1 cellular context compared by ENCODE assay signal in genomic region chr4:185591679-185592141, GRCh38.
A peak's percentile ranks its signal among the peaks of the same experiment; 100 is the strongest.
TF ChIP-seq lines count a peak whose summit lies in the region.

No MANE protein-coding gene starts in this region.

TF ChIP-seq in HepG2, 621 proteins besides CTCF, POLR2A, EP300 and RAD21 (continued from another document):
- no peak for TF ChIP-seq DDIT3 (CRISPR knock-in tag; IDR thresholded peaks at IDR 0.05)
- peak; percentile 52; the same call in 1 of the 2 replicates for TF ChIP-seq THAP11 (CRISPR knock-in tag; IDR thresholded peaks at IDR 0.05)
- 0 out of 2 replicates have a peak, but pooled peaks have one; percentile 32 for TF ChIP-seq ZSCAN9 (CRISPR knock-in tag; IDR thresholded peaks at IDR 0.05; ENCODE audit: borderline replicate concordance)
- TF ChIP-seq TBX2 (CRISPR knock-in tag; IDR thresholded peaks at IDR 0.05; ENCODE audit: borderline replicate concordance): peak; percentile 38; the same call in 1 of the 2 replicates
- no peak for TF ChIP-seq HNRNPUL1 (IDR thresholded peaks at IDR 0.05; ENCODE audit: low read depth, low read length)
- no peak for TF ChIP-seq SMARCE1 (IDR thresholded peaks at IDR 0.05; ENCODE audit: borderline replicate concordance)
- TF ChIP-seq EZH2 (conservative IDR thresholded peaks at IDR 0.05; ENCODE audit: low read depth, low read length): no peak
- TF ChIP-seq ZNF570 (CRISPR knock-in tag; IDR thresholded peaks at IDR 0.05; ENCODE audit: borderline replicate concordance): no peak
- no peak for TF ChIP-seq SOX6 (IDR thresholded peaks at IDR 0.05)
- peak; percentile 95 for TF ChIP-seq SOX6 (CRISPR knock-in tag; IDR thresholded peaks at IDR 0.05)
- no peak for TF ChIP-seq ZBTB7A (CRISPR knock-in tag; IDR thresholded peaks at IDR 0.05)
- no peak for TF ChIP-seq ZNF326 (CRISPR knock-in tag; IDR thresholded peaks at IDR 0.05; ENCODE audit: borderline replicate concordance)
- 0 out of 2 replicates have a peak, but pooled peaks have one; percentile 30 for TF ChIP-seq NFATC3 (CRISPR knock-in tag; IDR thresholded peaks at IDR 0.05)
- no peak for TF ChIP-seq ZNF652 (CRISPR knock-in tag; IDR thresholded peaks at IDR 0.05; ENCODE audit: borderline replicate concordance, low read depth)
- TF ChIP-seq SP1 (IDR thresholded peaks at IDR 0.05): no peak
- no peak for TF ChIP-seq SP1 (CRISPR knock-in tag; IDR thresholded peaks at IDR 0.05)
- no peak for TF ChIP-seq GZF1 (CRISPR knock-in tag; IDR thresholded peaks at IDR 0.05)
- peak; percentile 27; the same call in 1 of the 2 replicates for TF ChIP-seq SMC3 (IDR thresholded peaks at IDR 0.05; ENCODE audit: low read length)
- no peak for TF ChIP-seq NR2F1 (CRISPR knock-in tag; IDR thresholded peaks at IDR 0.05)
- no peak for TF ChIP-seq SSRP1 (CRISPR knock-in tag; IDR thresholded peaks at IDR 0.05)
- TF ChIP-seq HDAC1 (CRISPR knock-in tag; IDR thresholded peaks at IDR 0.05): no peak
- no peak for TF ChIP-seq CHCHD3 (CRISPR knock-in tag; IDR thresholded peaks at IDR 0.05)
- TF ChIP-seq ARID3A (IDR thresholded peaks at IDR 0.05; ENCODE audit: low read depth, low read length): no peak
- TF ChIP-seq BATF2 (CRISPR knock-in tag; IDR thresholded peaks at IDR 0.05): no peak
- no peak for TF ChIP-seq ZNF282 (IDR thresholded peaks at IDR 0.05; ENCODE audit: partially characterized antibody)
- TF ChIP-seq ZNF510 (CRISPR knock-in tag; IDR thresholded peaks at IDR 0.05; ENCODE audit: low read depth): no peak
- TF ChIP-seq ISL2 (CRISPR knock-in tag; IDR thresholded peaks at IDR 0.05): no peak
- no peak for TF ChIP-seq ZIK1 (CRISPR knock-in tag; IDR thresholded peaks at IDR 0.05; ENCODE audit: borderline replicate concordance, low read depth)
- TF ChIP-seq PITX1 (CRISPR knock-in tag; IDR thresholded peaks at IDR 0.05): no peak
- no peak for TF ChIP-seq CBFB (CRISPR knock-in tag; IDR thresholded peaks at IDR 0.05)
- TF ChIP-seq ZFP62 (CRISPR knock-in tag; IDR thresholded peaks at IDR 0.05): no peak
- TF ChIP-seq MTF1 (CRISPR knock-in tag; IDR thresholded peaks at IDR 0.05): no peak
- 0 out of 2 replicates have a peak, but pooled peaks have one; percentile 34 for TF ChIP-seq KLF6 (CRISPR knock-in tag; IDR thresholded peaks at IDR 0.05)
- TF ChIP-seq FOXK1 (CRISPR knock-in tag; IDR thresholded peaks at IDR 0.05; ENCODE audit: borderline replicate concordance, low read depth): peak; percentile 41; the same call in 1 of the 2 replicates
